Comparison of ENCODE assay signal across 1 cellular context in genomic region chr3:179464296-179465092, GRCh38.
TF ChIP-seq lines count a peak whose summit lies in the region.

No MANE protein-coding gene starts in this region.

TF ChIP-seq in HepG2, 621 proteins besides CTCF, POLR2A, EP300 and RAD21 (continued from another document):
- no peak for TF ChIP-seq AHDC1 (CRISPR knock-in tag; IDR thresholded peaks at IDR 0.05; ENCODE audit: borderline replicate concordance)
